ENCODE assay signal across 10 cellular contexts in genomic region chr19:15283141-15283885, GRCh38. TPM values are rescaled to one million over a fixed set of nuclear protein-coding genes. Genes with fewer than 3 reads are reported as not detected.
DNase-seq lines count a peak whose midpoint lies in the region; ATAC-seq, FAIRE-seq and TF ChIP-seq lines count a peak whose summit lies in the region.
"Had no signal": no experiment of that assay in that cellular context is flagged by ENCODE, and none has a peak within 500 bp of the region (broad histone marks: within the 10 kb centered on the region; RNA-seq: fewer than 3 reads in every experiment).

No MANE protein-coding gene starts in this region.

- peaks cover 73% of the 10 kb centered on the region for H3K4me1 Mint-ChIP-seq in activated CD8-positive, alpha-beta memory T cell treated with anti-CD3 and anti-CD28 coated beads, Interleukin-2, amount 10 ng/mL, durations not matched to agents 7 days and 5 days

- no peak for ATAC-seq in activated CD8-positive, alpha-beta memory T cell treated with anti-CD3 and anti-CD28 coated beads, Interleukin-2, amount 10 ng/mL, durations not matched to agents 7 days and 5 days
- peak; percentile 73 to 74 for ATAC-seq in activated naive CD4-positive, alpha-beta T cell treated with anti-CD3 and anti-CD28 coated beads, Interleukin-2, amount 50 U/mL, for 72 hours

- H3K9me1 ChIP-seq in keratinocyte (ENCODE audit: control insufficient read depth, extremely low read depth, insufficient read depth, low read length) = peaks cover 17% of the 10 kb centered on the region

- H3K27ac ChIP-seq in keratinocyte (ENCODE audit: control insufficient read depth, insufficient read depth, low read length) = peak overlapping the region; percentile 69
- H3K27ac ChIP-seq in thymus (ENCODE audit: low read depth) = peak overlapping the region; percentile 49
- H3K27ac ChIP-seq: ovary had no signal

- H3K27me3 Mint-ChIP-seq in activated CD8-positive, alpha-beta memory T cell treated with anti-CD3 and anti-CD28 coated beads, Interleukin-2, amount 10 ng/mL, durations not matched to agents 7 days and 5 days = no peaks in the 10 kb centered on the region

- H3K36me3 ChIP-seq in keratinocyte (ENCODE audit: control insufficient read depth in 2 of 2, extremely low read depth in 1 of 2, insufficient read depth in 2 of 2, low read length in 2 of 2) (no peaks in the 10 kb centered on the region), thymus (ENCODE audit: control insufficient read depth, insufficient read depth) (peaks cover 6% of the 10 kb centered on the region)
- H3K36me3 ChIP-seq: ovary had no signal

- no peak overlapping the region for H3K9ac ChIP-seq in keratinocyte (ENCODE audit: control insufficient read depth, extremely low read depth, insufficient read depth, low read length)

- WGBS in thymus = 76% methylated on average over 10 of the region's 10 CpGs

- no peak overlapping the region for H2AFZ ChIP-seq in keratinocyte (ENCODE audit: control insufficient read depth, low read length)

- TF ChIP-seq CTCF in keratinocyte (optimal IDR thresholded peaks at IDR 0.05 in 1 of 3, IDR thresholded peaks at IDR 0.05 in 1 of 3, conservative IDR thresholded peaks at IDR 0.05 in 1 of 3; ENCODE audit: extremely low read depth in 1 of 3, insufficient read depth in 2 of 3, low read length in 3 of 3) = no peak

- peak overlapping the region; percentile 56 for H3K27ac Mint-ChIP-seq in activated CD8-positive, alpha-beta memory T cell treated with anti-CD3 and anti-CD28 coated beads, Interleukin-2, amount 10 ng/mL, durations not matched to agents 7 days and 5 days
- peak overlapping the region; percentile 50 to 81 for H3K27ac Mint-ChIP-seq in activated naive CD4-positive, alpha-beta T cell treated with anti-CD3 and anti-CD28 coated beads, Interleukin-2, amount 50 U/mL, for 72 hours

- H3K4me3 Mint-ChIP-seq in activated CD8-positive, alpha-beta memory T cell treated with anti-CD3 and anti-CD28 coated beads, Interleukin-2, amount 10 ng/mL, durations not matched to agents 7 days and 5 days = no peak overlapping the region

- peak overlapping the region; percentile 70 for H3K4me2 ChIP-seq in keratinocyte (ENCODE audit: control insufficient read depth, extremely low read depth, insufficient read depth, low read depth, low read length)

- DNase-seq in activated CD8-positive, alpha-beta memory T cell treated with anti-CD3 and anti-CD28 coated beads, Interleukin-2, amount 10 ng/mL, durations not matched to agents 7 days and 5 days = no peak
- DNase-seq in activated CD8-positive, alpha-beta memory T cell treated with anti-CD3 and anti-CD28 coated beads for 24 hours = no peak
- DNase-seq in activated naive CD4-positive, alpha-beta T cell treated with anti-CD3 and anti-CD28 coated beads, Interleukin-2, amount 50 U/mL, for 72 hours (ENCODE audit: low spot score in 2 of 2) = peak in 1 of 2 donors; percentile 65
- DNase-seq in keratinocyte (ENCODE audit: low read depth, low spot score) (no peak), Kasumi-1 (lab: John Stamatoyannopoulos, UW) (no peak), NCI-H146 (lab: John Stamatoyannopoulos, UW) (no peak), NCI-H1105 (lab: John Stamatoyannopoulos, UW) (no peak)

- peaks cover 100% of the 10 kb centered on the region for H3K79me2 ChIP-seq in keratinocyte (ENCODE audit: control insufficient read depth, insufficient read depth, low read length)

- no peak for FAIRE-seq in keratinocyte (lab: Jason Lieb, UNC)
- FAIRE-seq: HTR-8/SVneo had no signal

- H4K20me1 ChIP-seq in keratinocyte (ENCODE audit: control insufficient read depth, extremely low read depth, insufficient read depth, low read length) = peaks cover 77% of the 10 kb centered on the region

- H3K4me1 ChIP-seq in keratinocyte (ENCODE audit: control insufficient read depth, extremely low read depth, insufficient read depth, low read length) (peaks cover 64% of the 10 kb centered on the region), thymus (ENCODE audit: control insufficient read depth, insufficient read depth, low read length) (peaks cover 37% of the 10 kb centered on the region)

- H3K9me3 Mint-ChIP-seq in activated CD8-positive, alpha-beta memory T cell treated with anti-CD3 and anti-CD28 coated beads, Interleukin-2, amount 10 ng/mL, durations not matched to agents 7 days and 5 days (ENCODE audit: low read depth) = no peaks in the 10 kb centered on the region
- H3K9me3 Mint-ChIP-seq in activated naive CD4-positive, alpha-beta T cell treated with anti-CD3 and anti-CD28 coated beads, Interleukin-2, amount 50 U/mL, for 72 hours = no peaks in the 10 kb centered on the region

- H3K27me3 ChIP-seq in keratinocyte (ENCODE audit: control insufficient read depth, extremely low read depth, insufficient read depth, low read length) (no peaks in the 10 kb centered on the region), thymus (ENCODE audit: control insufficient read depth, insufficient read depth) (no peaks in the 10 kb centered on the region)
- H3K27me3 ChIP-seq: ovary had no signal

- CTCF ChIA-PET in activated CD8-positive, alpha-beta memory T cell treated with anti-CD3 and anti-CD28 coated beads, Interleukin-2, amount 10 ng/mL, durations not matched to agents 7 days and 5 days (lab: Charles Lee) = interaction anchor here (0.8 to 1.8 kb wide), 3 partner anchors 10 to 106 kb away, joined by 3 to 4 read pairs (median 3); no protein-coding TSS in a partner anchor

- dilution Hi-C loops in keratinocyte (cut with MboI; ENCODE audit: extremely low pct_ligation_motif_present, low sequenced_read_pairs) = no loop called here

- H3K36me3 Mint-ChIP-seq in activated CD8-positive, alpha-beta memory T cell treated with anti-CD3 and anti-CD28 coated beads, Interleukin-2, amount 10 ng/mL, durations not matched to agents 7 days and 5 days = no peaks in the 10 kb centered on the region
- no peaks in the 10 kb centered on the region for H3K36me3 Mint-ChIP-seq in activated naive CD4-positive, alpha-beta T cell treated with anti-CD3 and anti-CD28 coated beads, Interleukin-2, amount 50 U/mL, for 72 hours

- H3K4me3 ChIP-seq in keratinocyte (ENCODE audit: control insufficient read depth in 2 of 3, extremely low read depth in 1 of 3, insufficient read depth in 2 of 3, low read depth in 1 of 3, low read length in 3 of 3) = peak overlapping the region in 1 of 3 experiments; percentile 2
- H3K4me3 ChIP-seq in thymus (ENCODE audit: low read length) = no peak overlapping the region
- H3K4me3 ChIP-seq: ovary had no signal

- no peaks in the 10 kb centered on the region for H3K9me3 ChIP-seq in keratinocyte (ENCODE audit: control insufficient read depth, low read depth, low read length)
- no peaks in the 10 kb centered on the region for H3K9me3 ChIP-seq in thymus (ENCODE audit: control insufficient read depth)
- H3K9me3 ChIP-seq: ovary had no signal

RNA-seq across cellular contexts. Expression of gene BRD4, which starts 49.0 kb away (rescaled TPM):
- total RNA-seq in activated CD8-positive, alpha-beta memory T cell treated with anti-CD3 and anti-CD28 coated beads, Interleukin-2, amount 10 ng/mL, durations not matched to agents 7 days and 5 days = 100 to 1,000 TPM; 123 to 125 TPM
- total RNA-seq in activated naive CD4-positive, alpha-beta T cell treated with anti-CD3 and anti-CD28 coated beads, Interleukin-2, amount 50 U/mL, for 72 hours = 100 to 1,000 TPM; 108 to 114 TPM
- polyA plus RNA-seq in keratinocyte (3.7 to 9.2 TPM (median 5.5 TPM) in 3 replicates), thymus (26.0 TPM)
- polyA plus RNA-seq in keratinocyte (2011; ENCODE audit: low read depth) = 95.1 TPM
- polyA plus RNA-seq in keratinocyte (2011; cell fraction: cytosol; rRNA removed) = 6.2 and 7.8 TPM in 2 replicates
- polyA plus RNA-seq in keratinocyte (2011; cell fraction: nucleus; rRNA removed) = 22.6 and 30.8 TPM in 2 replicates
- polyA plus RNA-seq in keratinocyte (2012; ENCODE audit: low replicate concordance) = 39.3 and 52.1 TPM in 2 replicates
- 14.3 to 144 TPM (median 21.9 TPM) in 3 replicates for polyA minus RNA-seq in keratinocyte
- polyA minus RNA-seq in keratinocyte (2011; cell fraction: cytosol; rRNA and poly(A)+ RNA removed) = 15.0 TPM
- 27.1 and 33.9 TPM in 2 replicates for polyA minus RNA-seq in keratinocyte (2011; cell fraction: nucleus; rRNA and poly(A)+ RNA removed)

RNA-seq across cellular contexts. Expression of gene EPHX3, which starts 51.1 kb away (rescaled TPM):
- total RNA-seq in activated CD8-positive, alpha-beta memory T cell treated with anti-CD3 and anti-CD28 coated beads, Interleukin-2, amount 10 ng/mL, durations not matched to agents 7 days and 5 days = under 1 TPM in 1 of 2 experiments, not detected in 1; 0.19 TPM
- under 1 TPM in 1 of 2 donors, not detected in 1; 0.27 TPM for total RNA-seq in activated naive CD4-positive, alpha-beta T cell treated with anti-CD3 and anti-CD28 coated beads, Interleukin-2, amount 50 U/mL, for 72 hours
- 0.33 to 1.2 TPM (median 0.51 TPM) in 3 replicates for polyA plus RNA-seq in keratinocyte
- polyA plus RNA-seq in keratinocyte (2011; ENCODE audit: low read depth) = 5.2 TPM
- polyA plus RNA-seq in keratinocyte (2011; cell fraction: cytosol; rRNA removed) = 0.27 and 0.40 TPM in 2 replicates
- 1.7 and 2.1 TPM in 2 replicates for polyA plus RNA-seq in keratinocyte (2011; cell fraction: nucleus; rRNA removed)
- polyA plus RNA-seq in keratinocyte (2012; ENCODE audit: low replicate concordance) = 0.39 and 16.9 TPM in 2 replicates
- polyA minus RNA-seq in keratinocyte = 1.2 to 1.5 TPM (median 1.4 TPM) in 3 replicates
- not detected for polyA minus RNA-seq in keratinocyte (2011; cell fraction: cytosol; rRNA and poly(A)+ RNA removed)
- polyA minus RNA-seq in keratinocyte (2011; cell fraction: nucleus; rRNA and poly(A)+ RNA removed) = 0.93 and 1.1 TPM in 2 replicates
- polyA plus RNA-seq in thymus = 4.8 TPM
